ENCODE assay signal across 1 cellular context in genomic region chr15:75043509-75044257, GRCh38.
TF ChIP-seq lines count a peak whose summit lies in the region.

No MANE protein-coding gene starts in this region.

TF ChIP-seq in K562, 482 proteins besides CTCF, POLR2A, EP300 and RAD21 (continued from another document and continues in another):
- TF ChIP-seq MLLT1 (IDR thresholded peaks at IDR 0.05) = peak in 1 of 2 experiments; percentile 90; a peak in 2 of 4 replicates
- no peak for TF ChIP-seq ZNF695 (CRISPR knock-in tag; IDR thresholded peaks at IDR 0.05)
- no peak for TF ChIP-seq ILK (tag; IDR thresholded peaks at IDR 0.05; ENCODE audit: borderline replicate concordance, low read depth)
- TF ChIP-seq NEUROD1 (IDR thresholded peaks at IDR 0.05; ENCODE audit: borderline replicate concordance, low read depth, low read length, partially characterized antibody) = peak; percentile 58
- no peak for TF ChIP-seq NR2C1 (IDR thresholded peaks at IDR 0.05)
- peak; percentile 51 for TF ChIP-seq NR2C1 (tag; IDR thresholded peaks at IDR 0.05)
- TF ChIP-seq CREB1 (IDR thresholded peaks at IDR 0.05) = peak; percentile 29; the same call in 1 of the 2 replicates
- TF ChIP-seq CREB1 (CRISPR knock-in tag; IDR thresholded peaks at IDR 0.05) = peak; percentile 43
- TF ChIP-seq HMBOX1 (IDR thresholded peaks at IDR 0.05) = peak; percentile 68; the same call in 1 of the 2 replicates
- peak; percentile 80; the same call in 1 of the 2 replicates for TF ChIP-seq CREB3L1 (IDR thresholded peaks at IDR 0.05; ENCODE audit: borderline replicate concordance, low read depth)
- TF ChIP-seq DEAF1 (CRISPR knock-in tag; IDR thresholded peaks at IDR 0.05) = peak; percentile 88
- no peak for TF ChIP-seq CHCHD3 (CRISPR knock-in tag; IDR thresholded peaks at IDR 0.05)
- TF ChIP-seq ETV6 (IDR thresholded peaks at IDR 0.05; ENCODE audit: borderline replicate concordance in 1 of 2, low read depth in 2 of 2, low read length in 1 of 2) = 0 out of 4 replicates have a peak, but pooled peaks of 1 of the 2 experiments have one; percentile 37
- no peak for TF ChIP-seq ETV6 (CRISPR knock-in tag; IDR thresholded peaks at IDR 0.05; ENCODE audit: borderline replicate concordance)
- TF ChIP-seq SAFB (IDR thresholded peaks at IDR 0.05; ENCODE audit: borderline replicate concordance, low read depth, low read length) = no peak
- TF ChIP-seq POLR3A (IDR thresholded peaks at IDR 0.05; ENCODE audit: borderline replicate concordance, extremely low read depth, insufficient read depth, insufficient read length) = no peak
- TF ChIP-seq ZNF282 (CRISPR knock-in tag; IDR thresholded peaks at IDR 0.05) = no peak
- TF ChIP-seq TFAP4 (CRISPR knock-in tag; IDR thresholded peaks at IDR 0.05; ENCODE audit: borderline replicate concordance) = peak; percentile 94
- TF ChIP-seq RCOR1 (IDR thresholded peaks at IDR 0.05; ENCODE audit: borderline replicate concordance in 1 of 2, low read depth in 2 of 2, low read length in 2 of 2) = peak in 1 of 2 experiments; percentile 97; a peak in 2 of 4 replicates
- peak in 1 of 2 experiments; percentile 50; a peak in 1 of 4 replicates for TF ChIP-seq TRIM24 (IDR thresholded peaks at IDR 0.05)
- peak; percentile 93 for TF ChIP-seq MAX (CRISPR knock-in tag; IDR thresholded peaks at IDR 0.05)
- peak; percentile 68; the same call in 1 of the 2 replicates for TF ChIP-seq RB1 (IDR thresholded peaks at IDR 0.05; ENCODE audit: low read depth)
- no peak for TF ChIP-seq CHD1 (IDR thresholded peaks at IDR 0.05; ENCODE audit: low read length)
- peak; percentile 47 for TF ChIP-seq GABPB1 (CRISPR knock-in tag; IDR thresholded peaks at IDR 0.05)
- no peak for TF ChIP-seq THRAP3 (IDR thresholded peaks at IDR 0.05; ENCODE audit: borderline replicate concordance)
- TF ChIP-seq HDAC6 (IDR thresholded peaks at IDR 0.05; ENCODE audit: low read depth, low read length) = no peak
- no peak for TF ChIP-seq CSDE1 (IDR thresholded peaks at IDR 0.05)
- peak in 1 of 2 experiments; percentile 66; a peak in 2 of 4 replicates for TF ChIP-seq HDAC1 (IDR thresholded peaks at IDR 0.05)
- TF ChIP-seq CBFA2T2 (conservative IDR thresholded peaks at IDR 0.05) = peak; percentile 65
- no peak for TF ChIP-seq KAT8 (IDR thresholded peaks at IDR 0.05; ENCODE audit: low read depth)
- no peak; a peak in 1 of 4 replicates for TF ChIP-seq NRF1 (conservative IDR thresholded peaks at IDR 0.05 in 1 of 2, IDR thresholded peaks at IDR 0.05 in 1 of 2)
- peak; percentile 78 for TF ChIP-seq POLR2G (IDR thresholded peaks at IDR 0.05; ENCODE audit: low read depth, low read length)
- no peak for TF ChIP-seq CREB3 (tag; conservative IDR thresholded peaks at IDR 0.05; ENCODE audit: low read depth)
- TF ChIP-seq JUNB (CRISPR knock-in tag; conservative IDR thresholded peaks at IDR 0.05) = no peak
- TF ChIP-seq CUX1 (CRISPR knock-in tag; IDR thresholded peaks at IDR 0.05) = no peak; the same call in 1 of the 2 replicates
- TF ChIP-seq NR1H2 (CRISPR knock-in tag; IDR thresholded peaks at IDR 0.05) = no peak
- TF ChIP-seq ZNF184 (CRISPR knock-in tag; IDR thresholded peaks at IDR 0.05) = no peak
- TF ChIP-seq ZNF165 (CRISPR knock-in tag; IDR thresholded peaks at IDR 0.05; ENCODE audit: borderline replicate concordance) = no peak
- TF ChIP-seq THAP7 (CRISPR knock-in tag; IDR thresholded peaks at IDR 0.05) = no peak
- peak; percentile 45; the same call in 1 of the 2 replicates for TF ChIP-seq NFRKB (IDR thresholded peaks at IDR 0.05; ENCODE audit: low read depth)
- TF ChIP-seq POLR2B (IDR thresholded peaks at IDR 0.05; ENCODE audit: low read depth, partially characterized antibody) = no peak
- TF ChIP-seq FOXP1 (CRISPR knock-in tag; IDR thresholded peaks at IDR 0.05) = peak; percentile 71
- TF ChIP-seq TARDBP (IDR thresholded peaks at IDR 0.05) = no peak
- peak in 1 of 2 experiments; percentile 87; a peak in 1 of 4 replicates for TF ChIP-seq UBTF (IDR thresholded peaks at IDR 0.05; ENCODE audit: borderline replicate concordance in 1 of 2, low read depth in 2 of 2, low read length in 2 of 2)
- TF ChIP-seq ZNF253 (CRISPR knock-in tag; conservative IDR thresholded peaks at IDR 0.05) = no peak
- no peak for TF ChIP-seq SMARCE1 (IDR thresholded peaks at IDR 0.05)
- peak; percentile 84 for TF ChIP-seq CREM (IDR thresholded peaks at IDR 0.05; ENCODE audit: low read depth)
- TF ChIP-seq KLF13 (tag; IDR thresholded peaks at IDR 0.05; ENCODE audit: borderline replicate concordance, low read depth) = no peak; the same call in 1 of the 2 replicates
- TF ChIP-seq TCF7 (IDR thresholded peaks at IDR 0.05; ENCODE audit: borderline replicate concordance) = no peak
- TF ChIP-seq FOXJ3 (CRISPR knock-in tag; IDR thresholded peaks at IDR 0.05) = no peak
- 0 out of 2 replicates have a peak, but pooled peaks have one; percentile 7 for TF ChIP-seq SMARCA5 (IDR thresholded peaks at IDR 0.05)
- TF ChIP-seq MECOM (CRISPR knock-in tag; IDR thresholded peaks at IDR 0.05) = 0 out of 2 replicates have a peak, but pooled peaks have one; percentile 25
- TF ChIP-seq KDM4B (IDR thresholded peaks at IDR 0.05; ENCODE audit: borderline replicate concordance in 2 of 2, low read depth in 1 of 2) = no peak; a peak in 1 of 4 replicates
- no peak for TF ChIP-seq PRPF4 (IDR thresholded peaks at IDR 0.05; ENCODE audit: insufficient read depth, low read depth, low read length, poor library complexity, severe bottlenecking)
